Comparison of ENCODE assay signal across 16 cellular contexts in the genomic region with DNA sequence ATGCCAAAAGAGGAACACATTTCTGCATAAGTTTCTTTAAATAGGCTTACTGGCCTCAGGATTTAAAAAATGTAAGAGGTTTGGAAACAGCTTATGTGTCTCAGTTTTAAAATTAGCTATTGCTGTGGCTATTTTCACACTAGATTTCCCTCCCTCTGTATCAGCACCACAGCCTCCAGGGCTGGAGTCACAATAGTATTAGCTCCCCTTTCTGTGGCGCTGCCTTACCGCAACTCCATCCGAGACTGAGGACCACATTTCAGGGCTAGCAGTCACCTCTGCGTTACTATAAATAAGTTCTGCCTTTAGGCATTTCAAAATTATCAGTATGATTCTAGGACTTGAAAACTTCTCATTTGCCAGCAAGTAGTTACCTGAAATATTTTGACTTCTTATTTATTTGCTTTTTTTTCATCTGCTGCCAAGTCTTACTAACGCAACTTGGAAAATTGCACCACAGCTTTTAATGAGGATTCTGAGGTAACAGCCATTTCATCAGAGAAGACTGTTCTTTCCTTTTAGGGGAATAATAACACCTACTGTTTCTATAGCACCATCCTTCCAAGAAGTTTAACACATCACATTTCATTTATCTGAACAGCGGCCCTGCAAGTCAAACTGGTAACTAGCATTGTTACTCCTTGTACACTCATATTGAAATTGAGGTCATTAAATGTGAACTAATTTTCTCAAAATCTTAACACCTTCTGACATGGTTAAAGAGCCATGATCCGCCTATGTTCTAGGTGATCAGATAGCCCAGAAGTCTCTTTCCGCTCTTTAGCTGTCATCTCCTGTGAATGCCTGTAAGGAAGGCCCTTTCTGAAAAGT.
DNase-seq lines count a peak whose midpoint lies in the region; ATAC-seq lines count a peak whose summit lies in the region.
"Had no signal": no experiment of that assay in that cellular context is flagged by ENCODE, and none has a peak within 500 bp of the region (broad histone marks: within the 10 kb centered on the region; RNA-seq: fewer than 3 reads in every experiment).

No MANE protein-coding gene starts in this region.

- peak overlapping the region; percentile 56 for H3K27ac Mint-ChIP-seq in activated naive CD4-positive, alpha-beta T cell treated with anti-CD3 and anti-CD28 coated beads, Interleukin-2, amount 50 U/mL, for 24 hours
- no peak overlapping the region for H3K27ac Mint-ChIP-seq in effector memory CD8-positive, alpha-beta T cell
- H3K27ac Mint-ChIP-seq: progenitor cell of endocrine pancreas; stimulated activated memory B cell treated with anti-CD40 and anti-IgM and Interleukin-4, amounts not matched to agents 10 μg/mL and 1 μg/mL and 100 μg/mL, for 72 hours had no signal

- H3K9me3 Mint-ChIP-seq in activated naive CD4-positive, alpha-beta T cell treated with anti-CD3 and anti-CD28 coated beads, Interleukin-2, amount 50 U/mL, for 24 hours = peaks cover 6% of the 10 kb centered on the region
- no peaks in the 10 kb centered on the region for H3K9me3 Mint-ChIP-seq in effector memory CD8-positive, alpha-beta T cell
- H3K9me3 Mint-ChIP-seq: stimulated activated memory B cell treated with anti-CD40 and anti-IgM and Interleukin-4, amounts not matched to agents 10 μg/mL and 1 μg/mL and 100 μg/mL, for 72 hours had no signal

- no peak overlapping the region for H3K4me3 Mint-ChIP-seq in activated naive CD4-positive, alpha-beta T cell treated with anti-CD3 and anti-CD28 coated beads, Interleukin-2, amount 50 U/mL, for 24 hours
- H3K4me3 Mint-ChIP-seq in effector memory CD8-positive, alpha-beta T cell = no peak overlapping the region
- H3K4me3 Mint-ChIP-seq: stimulated activated memory B cell treated with anti-CD40 and anti-IgM and Interleukin-4, amounts not matched to agents 10 μg/mL and 1 μg/mL and 100 μg/mL, for 72 hours had no signal

- peak; percentile 41 for ATAC-seq in effector memory CD8-positive, alpha-beta T cell (replicated peaks)
- ATAC-seq in HG02763 (IDR thresholded peaks at IDR 0.05; ENCODE audit: unreplicated experiment) = no peak
- ATAC-seq: HepG2; stimulated activated memory B cell treated with anti-CD40 and anti-IgM and Interleukin-4, amounts not matched to agents 10 μg/mL and 1 μg/mL and 100 μg/mL, for 72 hours had no signal

- H3K27me3 Mint-ChIP-seq in activated naive CD4-positive, alpha-beta T cell treated with anti-CD3 and anti-CD28 coated beads, Interleukin-2, amount 50 U/mL, for 24 hours = no peaks in the 10 kb centered on the region
- H3K27me3 Mint-ChIP-seq in effector memory CD8-positive, alpha-beta T cell = no peaks in the 10 kb centered on the region
- H3K27me3 Mint-ChIP-seq: progenitor cell of endocrine pancreas; stimulated activated memory B cell treated with anti-CD40 and anti-IgM and Interleukin-4, amounts not matched to agents 10 μg/mL and 1 μg/mL and 100 μg/mL, for 72 hours had no signal

- peaks cover 40% of the 10 kb centered on the region for H3K4me1 Mint-ChIP-seq in activated naive CD4-positive, alpha-beta T cell treated with anti-CD3 and anti-CD28 coated beads, Interleukin-2, amount 50 U/mL, for 24 hours
- peaks cover 3 to 4% of the 10 kb centered on the region in 2 donors for H3K4me1 Mint-ChIP-seq in effector memory CD8-positive, alpha-beta T cell (ENCODE audit: low read depth in 2 of 2)

- H3K36me3 Mint-ChIP-seq in activated naive CD4-positive, alpha-beta T cell treated with anti-CD3 and anti-CD28 coated beads, Interleukin-2, amount 50 U/mL, for 24 hours = peaks cover 36% of the 10 kb centered on the region
- H3K36me3 Mint-ChIP-seq in effector memory CD8-positive, alpha-beta T cell (ENCODE audit: insufficient read depth) = peaks cover 10% of the 10 kb centered on the region

- DNase-seq in activated naive CD4-positive, alpha-beta T cell (lab: John Stamatoyannopoulos, UW) = no peak
- DNase-seq in SKM-1 treated with dmso at 0.1 percent for 144 hours (lab: John Stamatoyannopoulos, UW; ENCODE audit: unreplicated experiment) = peak; percentile 84
- DNase-seq in effector memory CD8-positive, alpha-beta T cell = no peak
- peak; percentile 57 for DNase-seq in superior temporal gyrus (ENCODE audit: extremely low spot score)
- DNase-seq in dermis blood vessel endothelial cell = no peak
- DNase-seq in occipital lobe (lab: John Stamatoyannopoulos, UW) = no peak
- DNase-seq: DMS153; NCI-H146; NCI-H526 treated with DMSO at 0.1 percent for 48 hours; SK-N-SH; stimulated activated CD4-positive, alpha-beta T cell treated with anti-CD3 and anti-CD28 coated beads, Interleukin-4, amount 100 ng/mL, for 1 hour had no signal

Comparison
In these comparisons a context has a peak if more than half of its experiments do, and no peak if none do; other contexts are left out.
1. DNase-seq: peak in SKM-1 treated with dmso at 0.1 percent for 144 hours (single experiment) and superior temporal gyrus (single experiment); none in activated naive CD4-positive, alpha-beta T cell (0 of 4), effector memory CD8-positive, alpha-beta T cell (0 of 3), dermis blood vessel endothelial cell (single experiment) and occipital lobe (single experiment).